Comparison of ENCODE assay signal across 9 cellular contexts in genomic region chr1:47189844-47190562, GRCh38. TPM values are rescaled to one million over a fixed set of nuclear protein-coding genes. Genes with fewer than 3 reads are reported as not detected.
DNase-seq lines count a peak whose midpoint lies in the region; FAIRE-seq and TF ChIP-seq lines count a peak whose summit lies in the region.
"Had no signal": no experiment of that assay in that cellular context is flagged by ENCODE, and none has a peak within 500 bp of the region (broad histone marks: within the 10 kb centered on the region; RNA-seq: fewer than 3 reads in every experiment).

PDZK1IP1 (minus strand) TSS chr1:47190036; CDS start chr1:47189932, 104 bp downstream.

- dilution Hi-C loops in endothelial cell of umbilical vein (cut with MboI; ENCODE audit: extremely low pct_ligation_motif_present, low sequenced_read_pairs): no loop called here

- H3K4me3 ChIP-seq in endothelial cell of umbilical vein (replicated peaks in 1 of 3; ENCODE audit: insufficient read depth in 1 of 3, low read depth in 1 of 3, low read length in 3 of 3) (no peak within 1 kb of the TSS), uterus (no peak within 1 kb of the TSS)
- H3K4me3 ChIP-seq: PC-9 had no signal

- TF ChIP-seq CTCF in endothelial cell of umbilical vein (IDR thresholded peaks at IDR 0.05; ENCODE audit: extremely low read depth in 1 of 2, insufficient read depth in 1 of 2, low read depth in 1 of 2, low read length in 2 of 2) (no peak), uterus (IDR thresholded peaks at IDR 0.05) (no peak)

- H3K27me3 ChIP-seq in endothelial cell of umbilical vein (ENCODE audit: control insufficient read depth in 2 of 2, insufficient read depth in 2 of 2, low read length in 2 of 2) (no peaks in the 10 kb centered on the region), uterus (no peaks in the 10 kb centered on the region)

- DNase-seq in activated T-cell treated with anti-CD3 and anti-CD28 coated beads, Interleukin-2, amount 50 U/mL, for 48 hours: peak; percentile 9 to 10
- no peak for DNase-seq in activated T-cell treated with anti-CD3 and anti-CD28 coated beads, Interleukin-2, amount 50 U/mL, for 1 hour
- DNase-seq in endothelial cell of umbilical vein (ENCODE audit: low read depth, low spot score) (peak; percentile 56), medulla oblongata (ENCODE audit: extremely low spot score) (peak; percentile 60), uterus (peak; percentile 72 to 75), superior temporal gyrus (ENCODE audit: extremely low spot score) (no peak)
- DNase-seq in activated CD4-positive, CD25-positive, alpha-beta regulatory T cell (lab: John Stamatoyannopoulos, UW): no peak
- DNase-seq in stimulated activated CD4-positive, alpha-beta T cell treated with anti-CD3 and anti-CD28 coated beads, Interleukin-4, amount 100 ng/mL, for 24 hours: no peak

- FAIRE-seq in endothelial cell of umbilical vein (lab: Jason Lieb, UNC): peak; percentile 80

- CTCF ChIA-PET in endothelial cell of umbilical vein (lab: Charles Lee): interaction anchor here (0.7 to 8.0 kb wide), 13 partner anchors 9 to 248 kb away, joined by 3 to 224 read pairs (median 4); partner anchors contain the start of gene FOXD2

- POLR2A ChIA-PET in endothelial cell of umbilical vein (lab: Charles Lee): interaction anchor here (0.6 kb wide), 1 partner anchor 125 kb away, joined by 3 read pairs; no protein-coding TSS in a partner anchor

- no peaks in the 10 kb centered on the region for H3K9me1 ChIP-seq in endothelial cell of umbilical vein (replicated peaks; ENCODE audit: control insufficient read depth, extremely low read depth, insufficient read depth, low read length)

- H3K36me3 ChIP-seq in endothelial cell of umbilical vein (ENCODE audit: control insufficient read depth in 2 of 2, extremely low read depth in 1 of 2, insufficient read depth in 2 of 2, low read length in 2 of 2): no peaks in the 10 kb centered on the region
- no peaks in the 10 kb centered on the region for H3K36me3 ChIP-seq in uterus

- no TSS peak for BruUV-seq in endothelial cell of umbilical vein (replicated peaks; lab: Mats Ljungman, UMichigan)

- H3K4me1 ChIP-seq in endothelial cell of umbilical vein (ENCODE audit: control insufficient read depth, extremely low read depth, insufficient read depth, low read length): peaks cover 5% of the 10 kb centered on the region
- H3K4me1 ChIP-seq in uterus: peaks cover 0 to 12% of the 10 kb centered on the region in 2 donors

- no peaks in the 10 kb centered on the region for H4K20me1 ChIP-seq in endothelial cell of umbilical vein (replicated peaks; ENCODE audit: control insufficient read depth, extremely low read depth, insufficient read depth, low read length)

- TF ChIP-seq POLR2A in endothelial cell of umbilical vein (IDR thresholded peaks at IDR 0.05; ENCODE audit: low read depth, low read length) (no peak), uterus (IDR thresholded peaks at IDR 0.05) (peak in 1 of 2 donors; percentile 11)

- H3K4me2 ChIP-seq in endothelial cell of umbilical vein (ENCODE audit: insufficient read depth, low read length): no peak within 1 kb of the TSS
- H3K4me2 ChIP-seq: PC-9 had no signal

- H3K27ac ChIP-seq in endothelial cell of umbilical vein (ENCODE audit: insufficient read depth, low read depth, low read length): no peak within 1 kb of the TSS
- no peak within 1 kb of the TSS for H3K27ac ChIP-seq in uterus
- H3K27ac ChIP-seq: PC-9 had no signal

- intact Hi-C loops in endothelial cell of umbilical vein (cut with micrococcal nuclease): loop anchor here (1.0 kb wide), 1 partner anchor 11 kb away; no protein-coding TSS in a partner anchor
- intact Hi-C loops in uterus (cut with DNase I; ENCODE audit: low total_unique reads): no loop called here

- peak within 1 kb of the TSS; percentile 76 for H2AFZ ChIP-seq in endothelial cell of umbilical vein (ENCODE audit: low read depth, low read length)
- H2AFZ ChIP-seq: PC-9 had no signal

- no peaks in the 10 kb centered on the region for H3K79me2 ChIP-seq in endothelial cell of umbilical vein (ENCODE audit: control insufficient read depth, insufficient read depth, low read length)

- H3K9me3 ChIP-seq in endothelial cell of umbilical vein (replicated peaks; ENCODE audit: control insufficient read depth, insufficient read depth, low read length) (no peaks in the 10 kb centered on the region), uterus (no peaks in the 10 kb centered on the region)

- H3K9ac ChIP-seq in endothelial cell of umbilical vein (replicated peaks; ENCODE audit: extremely low read depth, insufficient read depth, low read length): no peak within 1 kb of the TSS

TF ChIP-seq in endothelial cell of umbilical vein, 7 proteins besides CTCF, POLR2A, EP300 and RAD21:
- no peak for TF ChIP-seq GATA2 (IDR thresholded peaks at IDR 0.05; ENCODE audit: insufficient read depth, insufficient read length, low read depth, low read length)
- TF ChIP-seq FOS (IDR thresholded peaks at IDR 0.05; ENCODE audit: borderline replicate concordance, insufficient read depth, low read length): no peak
- TF ChIP-seq JUN (IDR thresholded peaks at IDR 0.05; ENCODE audit: borderline replicate concordance, insufficient read depth, insufficient read length, low read depth): no peak
- TF ChIP-seq MAX (IDR thresholded peaks at IDR 0.05; ENCODE audit: insufficient read depth, insufficient read length): no peak
- TF ChIP-seq EZH2 (IDR thresholded peaks at IDR 0.05; ENCODE audit: borderline replicate concordance, low read depth, low read length, severe bottlenecking): no peak
- TF ChIP-seq POLR2AphosphoS5 (IDR thresholded peaks at IDR 0.05; ENCODE audit: insufficient read depth, low read depth, low read length): no peak
- no peak for TF ChIP-seq MYC (IDR thresholded peaks at IDR 0.05; ENCODE audit: low read depth, low read length)

RNA-seq across cellular contexts. Expression of gene PDZK1IP1, which starts in this region (rescaled TPM):
- total RNA-seq in endothelial cell of umbilical vein: not detected in 2 replicates
- polyA plus RNA-seq in endothelial cell of umbilical vein: 0.52 and 0.60 TPM in 2 replicates
- 0.44 and 0.52 TPM in 2 replicates for polyA plus RNA-seq in endothelial cell of umbilical vein (2011; cell fraction: cytosol; rRNA removed)
- 0.32 TPM in 1 of 2 replicates, not detected in the other for polyA plus RNA-seq in endothelial cell of umbilical vein (2011; cell fraction: nucleus; rRNA removed)
- not detected in 2 replicates for polyA plus RNA-seq in endothelial cell of umbilical vein (2012)
- 0.42 TPM in 1 of 2 replicates, not detected in the other for polyA minus RNA-seq in endothelial cell of umbilical vein
- not detected for polyA minus RNA-seq in endothelial cell of umbilical vein (2011; cell fraction: cytosol; rRNA and poly(A)+ RNA removed)
- polyA minus RNA-seq in endothelial cell of umbilical vein (2011; cell fraction: nucleus; rRNA and poly(A)+ RNA removed): 0.87 TPM in 1 of 2 replicates, not detected in the other
- under 1 TPM in 1 of 4 donors, not detected in 3; 0.48 TPM for total RNA-seq in uterus

Comparison
In these comparisons a context has a peak if more than half of its experiments do, and no peak if none do; other contexts are left out.
1. DNase-seq: peak in activated T-cell treated with anti-CD3 and anti-CD28 coated beads, Interleukin-2, amount 50 U/mL, for 48 hours (2 of 2) and medulla oblongata (single experiment); none in activated T-cell treated with anti-CD3 and anti-CD28 coated beads, Interleukin-2, amount 50 U/mL, for 1 hour (single experiment), activated CD4-positive, CD25-positive, alpha-beta regulatory T cell (0 of 4), superior temporal gyrus (single experiment) and stimulated activated CD4-positive, alpha-beta T cell treated with anti-CD3 and anti-CD28 coated beads, Interleukin-4, amount 100 ng/mL, for 24 hours (single experiment).
2. Peak in DNase-seq in endothelial cell of umbilical vein; RNA of the gene not detected or under 1 TPM.
3. Peak in DNase-seq in uterus; RNA of the gene not detected or under 1 TPM.